In genomic region chr9:123943671-123944070, GRCh38 we compare ENCODE assay signal across 9 cellular contexts.
"Had no signal": no experiment of that assay in that cellular context is flagged by ENCODE, and none has a peak within 500 bp of the region (broad histone marks: within the 10 kb centered on the region; RNA-seq: fewer than 3 reads in every experiment).

No MANE protein-coding gene starts in this region.

- H3K9me3 Mint-ChIP-seq: HFFc6, IgD-negative memory B cell had no signal

- H2AFZ ChIP-seq: GM23248 had no signal

- H3K36me3 ChIP-seq: HAP-1 had no signal

- ATAC-seq: HCT116, HepG2 had no signal

- H3K4me3 Mint-ChIP-seq: HFFc6, IgD-negative memory B cell had no signal

- H3K27ac ChIP-seq: GM23248, HL-60 had no signal

- H3K4me3 ChIP-seq: GM23248, HAP-1 had no signal

- H3K9ac ChIP-seq: GM23248 had no signal

- H3K36me3 Mint-ChIP-seq: IgD-negative memory B cell had no signal

- H3K27ac Mint-ChIP-seq: HFFc6, IgD-negative memory B cell had no signal

- H3K9me3 ChIP-seq: HAP-1 had no signal

- DNase-seq: GM23248, GOT3, H7, HFFc6 had no signal

- H3K4me1 Mint-ChIP-seq: IgD-negative memory B cell had no signal

- FAIRE-seq: HepG2 had no signal

- H3K4me1 ChIP-seq: HAP-1 had no signal
